In the genomic region with DNA sequence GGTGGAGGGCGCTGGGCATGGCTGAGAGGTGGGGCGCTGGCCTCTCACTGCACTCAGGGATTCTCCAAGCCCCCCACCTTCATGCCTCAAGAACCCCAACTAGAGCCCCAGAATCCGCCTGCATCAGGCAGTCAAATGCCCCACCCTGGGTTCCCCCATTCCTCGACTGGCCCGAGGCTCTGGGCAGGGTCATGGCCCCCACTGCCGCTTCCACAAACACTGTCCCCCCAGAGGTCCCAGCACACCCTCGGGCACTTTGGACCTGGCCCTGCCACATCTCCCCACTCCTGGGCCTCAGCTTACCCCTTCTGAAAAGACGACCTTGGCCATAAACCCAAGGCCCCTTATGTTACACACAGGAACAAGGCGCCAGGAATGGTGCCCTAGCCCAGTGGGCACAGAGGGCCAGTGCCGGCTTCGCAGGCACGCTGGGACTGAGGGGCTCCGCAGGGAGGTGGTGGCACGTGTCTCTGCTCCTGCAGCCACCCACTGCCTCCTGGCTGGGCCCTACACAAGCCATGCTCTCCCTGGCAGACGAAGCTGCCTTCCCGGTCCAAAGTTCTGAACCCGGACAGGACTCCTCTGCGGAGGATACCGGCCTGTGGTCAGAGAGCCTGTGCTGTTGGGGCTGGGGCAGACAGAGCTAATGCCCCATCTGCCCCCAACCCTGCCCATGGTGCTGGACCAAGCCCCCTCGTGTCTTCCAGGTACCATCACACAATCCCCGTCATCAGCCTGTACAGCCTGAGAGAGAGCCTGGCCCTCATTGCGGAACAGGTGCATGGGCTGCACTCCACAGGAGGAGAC, we compare ENCODE assay signal across 1 cellular context.
TF ChIP-seq lines count a peak whose summit lies in the region.

No MANE protein-coding gene starts in this region.

TF ChIP-seq in H1, 55 proteins besides CTCF, POLR2A, EP300 and RAD21:
- TF ChIP-seq SP4 (IDR thresholded peaks at IDR 0.05; ENCODE audit: low read length): no peak
- TF ChIP-seq POU5F1 (IDR thresholded peaks at IDR 0.05; ENCODE audit: low read depth, low read length): no peak
- TF ChIP-seq NRF1 (IDR thresholded peaks at IDR 0.05; ENCODE audit: low read depth, low read length): no peak
- no peak for TF ChIP-seq CBX8 (IDR thresholded peaks at IDR 0.05; ENCODE audit: borderline replicate concordance, low read depth, low read length)
- no peak for TF ChIP-seq CHD2 (IDR thresholded peaks at IDR 0.05; ENCODE audit: low read length)
- TF ChIP-seq TCF12 (IDR thresholded peaks at IDR 0.05; ENCODE audit: low read depth, low read length): no peak
- TF ChIP-seq JUND (IDR thresholded peaks at IDR 0.05; ENCODE audit: low read length): no peak
- no peak for TF ChIP-seq GTF2F1 (IDR thresholded peaks at IDR 0.05; ENCODE audit: borderline replicate concordance, low read depth, low read length)
- TF ChIP-seq TEAD4 (IDR thresholded peaks at IDR 0.05; ENCODE audit: low read depth, low read length): no peak
TF ChIP-seq in H1: peak in this region for 0.
